13 cellular contexts compared by ENCODE assay signal in genomic region chr11:67099841-67100324, GRCh38. TPM values are rescaled to one million over a fixed set of nuclear protein-coding genes. Genes with fewer than 3 reads are reported as not detected.
DNase-seq lines count a peak whose midpoint lies in the region; ATAC-seq, FAIRE-seq and TF ChIP-seq lines count a peak whose summit lies in the region.
"Had no signal": no experiment of that assay in that cellular context is flagged by ENCODE, and none has a peak within 500 bp of the region (broad histone marks: within the 10 kb centered on the region; RNA-seq: fewer than 3 reads in every experiment).

No MANE protein-coding gene starts in this region.

- FAIRE-seq in H1 (lab: Jason Lieb, UNC) (no peak), RCC 7860 (lab: Jason Lieb, UNC) (no peak)

- H3K79me2 ChIP-seq in KMS-11 (ENCODE audit: insufficient read depth, low read depth) (no peaks in the 10 kb centered on the region), H1 (ENCODE audit: control insufficient read depth in 1 of 2, insufficient read depth in 2 of 2, low read length in 2 of 2) (no peaks in the 10 kb centered on the region)

- H3K4me3 ChIP-seq in BLaER1 (no peak overlapping the region), KMS-11 (IDR thresholded peaks at IDR 0.05; ENCODE audit: insufficient read depth, low read depth, low read length) (no peak overlapping the region), H1 (ENCODE audit: extremely low read depth in 1 of 4, insufficient read depth in 2 of 4, low read depth in 3 of 4, low read length in 4 of 4) (no peak overlapping the region)
- H3K4me3 ChIP-seq: esophagus squamous epithelium, sigmoid colon, upper lobe of left lung had no signal

- H2AFZ ChIP-seq in KMS-11 (ENCODE audit: low read depth) (peak overlapping the region; percentile 44; the same call in 1 of the 2 replicates), H1 (ENCODE audit: low read length) (0 out of 2 replicates have a peak overlapping the region, but pooled peaks have one; percentile 39)

- H3K79me1 ChIP-seq in H1 (ENCODE audit: low read depth, low read length), result no peaks in the 10 kb centered on the region

- TF ChIP-seq RAD21 in H1 (IDR thresholded peaks at IDR 0.05 in 1 of 2, conservative IDR thresholded peaks at IDR 0.05 in 1 of 2; ENCODE audit: low read depth in 2 of 2, low read length in 2 of 2), result no peak

- no peak overlapping the region for H3K18ac ChIP-seq in H1 (ENCODE audit: extremely low read depth, low read length)

- no peak overlapping the region for H3K14ac ChIP-seq in H1 (ENCODE audit: insufficient read length)

- H2BK5ac ChIP-seq in H1 (ENCODE audit: low read depth, low read length), result no peak overlapping the region

- TF ChIP-seq CTCF in KMS-11 (conservative IDR thresholded peaks at IDR 0.05; ENCODE audit: low read depth, low read length) (no peak), H1 (IDR thresholded peaks at IDR 0.05; ENCODE audit: control extremely low read depth in 1 of 3, insufficient read depth in 1 of 3, low read depth in 1 of 3, low read length in 3 of 3) (no peak)

- no peak overlapping the region for H4K8ac ChIP-seq in H1 (ENCODE audit: extremely low read depth, insufficient read depth, low read length)

- no peak overlapping the region for H4K5ac ChIP-seq in H1 (ENCODE audit: insufficient read length, low read depth, low read length)

- H2AK5ac ChIP-seq in H1 (ENCODE audit: low read depth, low read length), result no peak overlapping the region

- ATAC-seq in GM18868 (IDR thresholded peaks at IDR 0.05; ENCODE audit: unreplicated experiment), result peak; percentile 40
- ATAC-seq in HG02588 (IDR thresholded peaks at IDR 0.05; ENCODE audit: unreplicated experiment), result no peak
- no peak for ATAC-seq in GM18858 (IDR thresholded peaks at IDR 0.05; ENCODE audit: unreplicated experiment)

- no peak overlapping the region for H4K91ac ChIP-seq in H1 (replicated peaks; ENCODE audit: insufficient read length, low read length)

- no peaks in the 10 kb centered on the region for H3K23me2 ChIP-seq in H1 (ENCODE audit: low read depth, low read length)

- TF ChIP-seq POLR2A in H1 (IDR thresholded peaks at IDR 0.05; ENCODE audit: control extremely low read depth in 1 of 2, low read depth in 2 of 2, low read length in 2 of 2), result no peak

- POLR2A ChIA-PET in H1 (lab: Charles Lee; ENCODE audit: partially characterized antibody), result interaction anchor here (1.3 kb wide), 1 partner anchor 18 kb away, joined by 3 read pairs; no protein-coding TSS in a partner anchor

- H3K27me3 ChIP-seq in BLaER1, result no peaks in the 10 kb centered on the region
- no peaks in the 10 kb centered on the region for H3K27me3 ChIP-seq in KMS-11 (ENCODE audit: insufficient read depth, low read depth)
- H3K27me3 ChIP-seq in H1 (replicated peaks in 1 of 4; ENCODE audit: control insufficient read depth in 3 of 4, extremely low read depth in 1 of 4, insufficient read depth in 3 of 4, low read length in 3 of 4), result no peaks in the 10 kb centered on the region
- H3K27me3 ChIP-seq: esophagus squamous epithelium, sigmoid colon, upper lobe of left lung had no signal

- H4K20me1 ChIP-seq in BLaER1, result no peaks in the 10 kb centered on the region
- H4K20me1 ChIP-seq in KMS-11 (ENCODE audit: insufficient read depth), result no peaks in the 10 kb centered on the region
- H4K20me1 ChIP-seq in H1 (replicated peaks in 1 of 2; ENCODE audit: control insufficient read depth in 1 of 2, insufficient read depth in 2 of 2, low read length in 2 of 2), result no peaks in the 10 kb centered on the region

- DNase-seq in H1 (ENCODE audit: low read depth in 1 of 2, low spot score in 2 of 2) (no peak), RCC 7860 (ENCODE audit: low spot score) (no peak), NCI-H82 treated with DMSO at 0.1 percent for 48 hours (lab: John Stamatoyannopoulos, UW; ENCODE audit: unreplicated experiment) (no peak)
- DNase-seq: esophagus squamous epithelium, GF-D8, NCI-H1436, sigmoid colon, upper lobe of left lung had no signal

- H3K9me3 ChIP-seq in BLaER1 (no peaks in the 10 kb centered on the region), H1 (ENCODE audit: insufficient read depth in 2 of 2, low read depth in 1 of 2, low read length in 1 of 2) (no peaks in the 10 kb centered on the region)
- H3K9me3 ChIP-seq: esophagus squamous epithelium, sigmoid colon, upper lobe of left lung had no signal

- H3K36me3 ChIP-seq in BLaER1 (no peaks in the 10 kb centered on the region), KMS-11 (ENCODE audit: insufficient read depth) (no peaks in the 10 kb centered on the region), H1 (ENCODE audit: control insufficient read depth in 2 of 4, insufficient read depth in 4 of 4, low read length in 3 of 4) (no peaks in the 10 kb centered on the region)
- H3K36me3 ChIP-seq: esophagus squamous epithelium, sigmoid colon, upper lobe of left lung had no signal

- H2BK120ac ChIP-seq in H1 (replicated peaks; ENCODE audit: low read depth, low read length), result no peak overlapping the region

- H2BK12ac ChIP-seq in H1 (ENCODE audit: low read depth, low read length), result peak overlapping the region; percentile 39; the same call in 1 of the 2 replicates

- WGBS in H1 (ENCODE audit: extremely low coverage in 1 of 2, insufficient coverage in 1 of 2, insufficient read length in 1 of 2, insufficient replicate concordance in 2 of 2, low coverage in 1 of 2, low lambda C conversion rate in 2 of 2, missing lambda C conversion rate in 1 of 2), 2 experiments, result 90% methylated on average over 6 of the region's 6 CpGs; no CpG with 5 or more reads in 1 of the 2 experiments

- H3K27ac ChIP-seq in BLaER1, result peak overlapping the region; percentile 61; the same call in 1 of the 2 replicates
- peak overlapping the region; percentile 43; the same call in 1 of the 2 replicates for H3K27ac ChIP-seq in KMS-11
- no peak overlapping the region for H3K27ac ChIP-seq in H1 (ENCODE audit: low read depth, low read length)
- H3K27ac ChIP-seq: esophagus squamous epithelium, sigmoid colon, upper lobe of left lung had no signal

- no peak overlapping the region for H2BK15ac ChIP-seq in H1 (ENCODE audit: low read length)

- H3K56ac ChIP-seq in H1 (replicated peaks; ENCODE audit: insufficient read length, low read depth, low read length), result no peak overlapping the region

- no peak overlapping the region for H3K23ac ChIP-seq in H1 (ENCODE audit: insufficient read length)

- H3K4me2 ChIP-seq in BLaER1 (peak overlapping the region; percentile 71), KMS-11 (peak overlapping the region; percentile 19; the same call in 1 of the 2 replicates), H1 (ENCODE audit: insufficient read depth in 1 of 2, low read depth in 2 of 2, low read length in 2 of 2) (no peak overlapping the region)

- H3K4me1 ChIP-seq in BLaER1, result peaks cover 51% of the 10 kb centered on the region
- H3K4me1 ChIP-seq in KMS-11 (ENCODE audit: low read depth, poor library complexity, severe bottlenecking), result peaks cover 31% of the 10 kb centered on the region
- peaks cover 0 to 3% (median 1%) of the 10 kb centered on the region in 4 experiments; a peak in 2 of 7 replicates for H3K4me1 ChIP-seq in H1 (replicated peaks in 1 of 4; ENCODE audit: control insufficient read depth in 3 of 4, insufficient read depth in 4 of 4, low read length in 3 of 4)
- H3K4me1 ChIP-seq: sigmoid colon, upper lobe of left lung had no signal

- TF ChIP-seq EP300 in H1 (IDR thresholded peaks at IDR 0.05; ENCODE audit: borderline replicate concordance in 1 of 2, low read depth in 2 of 2, low read length in 2 of 2), result no peak

- CTCF ChIA-PET in H1 (lab: Charles Lee; ENCODE audit: partially characterized antibody), result interaction anchor here (0.6 to 2.4 kb wide), 3 partner anchors 18 to 53 kb away, joined by 5 to 12 read pairs (median 5); no protein-coding TSS in a partner anchor

- H3K4ac ChIP-seq in H1 (replicated peaks; ENCODE audit: insufficient read length, low read depth, low read length), result no peak overlapping the region

- H3K9ac ChIP-seq in BLaER1 (peak overlapping the region; percentile 57; the same call in 1 of the 2 replicates), KMS-11 (no peak overlapping the region), H1 (replicated peaks in 1 of 4; ENCODE audit: extremely low read depth in 1 of 4, low read depth in 3 of 4, low read length in 3 of 4) (no peak overlapping the region)

- H2BK20ac ChIP-seq in H1 (ENCODE audit: low read length), result no peak overlapping the region

TF ChIP-seq in H1, 55 proteins besides CTCF, POLR2A, EP300 and RAD21 (continues in another document):
- no peak for TF ChIP-seq PHF8 (conservative IDR thresholded peaks at IDR 0.05; ENCODE audit: low read depth, low read length)
- TF ChIP-seq CHD1 (IDR thresholded peaks at IDR 0.05; ENCODE audit: low read depth, low read length), result no peak
- no peak for TF ChIP-seq SIX5 (IDR thresholded peaks at IDR 0.05; ENCODE audit: low read depth, low read length)
- TF ChIP-seq KDM4A (IDR thresholded peaks at IDR 0.05; ENCODE audit: low read depth, low read length, severe bottlenecking), result no peak
- TF ChIP-seq, protein P1, sequence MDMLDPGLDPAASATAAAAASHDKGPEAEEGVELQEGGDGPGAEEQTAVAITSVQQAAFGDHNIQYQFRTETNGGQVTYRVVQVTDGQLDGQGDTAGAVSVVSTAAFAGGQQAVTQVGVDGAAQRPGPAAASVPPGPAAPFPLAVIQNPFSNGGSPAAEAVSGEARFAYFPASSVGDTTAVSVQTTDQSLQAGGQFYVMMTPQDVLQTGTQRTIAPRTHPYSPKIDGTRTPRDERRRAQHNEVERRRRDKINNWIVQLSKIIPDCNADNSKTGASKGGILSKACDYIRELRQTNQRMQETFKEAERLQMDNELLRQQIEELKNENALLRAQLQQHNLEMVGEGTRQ (IDR thresholded peaks at IDR 0.05; ENCODE audit: low read length), result no peak
- no peak for TF ChIP-seq TBP (IDR thresholded peaks at IDR 0.05; ENCODE audit: low read depth, low read length)

RNA-seq across cellular contexts. Expression of gene KDM2A, which starts 19.2 kb away (rescaled TPM):
- total RNA-seq in H1 (2021; fragmentation: NEBNext Ultra II Directional; extraction: Animal tissue kit (Norgen Biotek cat#: 25700)), result 56.6 and 66.2 TPM in 2 replicates
- 55.4 and 62.0 TPM in 2 replicates for polyA plus RNA-seq in H1 (2011; rRNA removed)
- polyA plus RNA-seq in H1 (2011; cell fraction: cytosol; rRNA removed), result 45.5 TPM
- polyA plus RNA-seq in H1 (2011; cell fraction: nucleus; rRNA removed), result 136 TPM
- polyA plus RNA-seq in H1 (2012, experiment 1 of 2), result 40.5 to 48.7 TPM (median 46.0 TPM) in 4 replicates
- 22.4 TPM for polyA plus RNA-seq in H1 (2012, experiment 2 of 2)
- 40.0 TPM for polyA plus RNA-seq in H1 (2013, experiment 1 of 2)
- polyA plus RNA-seq in H1 (2013, experiment 2 of 2), result 35.7 TPM
- 95.4 and 97.5 TPM in 2 replicates for polyA minus RNA-seq in H1 (2011; rRNA and poly(A)+ RNA removed)
- polyA minus RNA-seq in H1 (2011; cell fraction: cytosol; rRNA and poly(A)+ RNA removed), result 46.6 TPM
- polyA minus RNA-seq in H1 (2011; cell fraction: nucleus; rRNA and poly(A)+ RNA removed), result 75.4 TPM

RNA-seq across cellular contexts. Expression of gene RHOD, which starts 43.2 kb away (rescaled TPM):
- 10.5 and 12.1 TPM in 2 replicates for total RNA-seq in H1 (2021; fragmentation: NEBNext Ultra II Directional; extraction: Animal tissue kit (Norgen Biotek cat#: 25700))
- 17.6 and 23.7 TPM in 2 replicates for polyA plus RNA-seq in H1 (2011; rRNA removed)
- 19.2 TPM for polyA plus RNA-seq in H1 (2011; cell fraction: cytosol; rRNA removed)
- polyA plus RNA-seq in H1 (2011; cell fraction: nucleus; rRNA removed), result 14.9 TPM
- polyA plus RNA-seq in H1 (2012, experiment 1 of 2), result 5.0 to 14.1 TPM (median 11.5 TPM) in 4 replicates
- polyA plus RNA-seq in H1 (2012, experiment 2 of 2), result 9.3 TPM
- 9.9 TPM for polyA plus RNA-seq in H1 (2013, experiment 1 of 2)
- 10.5 TPM for polyA plus RNA-seq in H1 (2013, experiment 2 of 2)
- polyA minus RNA-seq in H1 (2011; rRNA and poly(A)+ RNA removed), result 3.1 and 3.4 TPM in 2 replicates
- polyA minus RNA-seq in H1 (2011; cell fraction: cytosol; rRNA and poly(A)+ RNA removed), result 5.1 TPM
- polyA minus RNA-seq in H1 (2011; cell fraction: nucleus; rRNA and poly(A)+ RNA removed), result 3.1 TPM

Comparison
In these comparisons a context has a peak if more than half of its experiments do, and no peak if none do; other contexts are left out.
1. H3K4me2 ChIP-seq: peak in BLaER1 (single experiment) and KMS-11 (single experiment); none in H1 (0 of 2).